ENCODE assay signal across 33 cellular contexts in genomic region chr2:829047-829446, GRCh38.
"Had no signal": no experiment of that assay in that cellular context is flagged by ENCODE, and none has a peak within 500 bp of the region (broad histone marks: within the 10 kb centered on the region; RNA-seq: fewer than 3 reads in every experiment).

No MANE protein-coding gene starts in this region.

- H3K9ac ChIP-seq: parathyroid adenoma had no signal

- H3K36me3 Mint-ChIP-seq: naive thymus-derived CD8-positive, alpha-beta T cell; natural killer cell treated with Interleukin-12 subunit alpha and Interleukin-12 subunit beta and Interleukin-15 and Interleukin-18, amount 100 ng/mL, for 72 hours; stimulated activated memory B cell treated with anti-CD40 and anti-IgM and Interleukin-4, amounts not matched to agents 10 μg/mL and 1 μg/mL and 100 μg/mL, for 72 hours; type B pancreatic cell had no signal

- H3K4me2 ChIP-seq: smooth muscle cell had no signal

- H3K9me3 ChIP-seq: neutrophil, ovary, psoas muscle, right lobe of liver, spleen, suprapubic skin, testis, tibial artery, transverse colon, upper lobe of right lung, uterus had no signal

- H3K27ac ChIP-seq: neutrophil, ovary, parathyroid adenoma, psoas muscle, right lobe of liver, skin epidermis, spleen, suprapubic skin, testis, tibial artery, transverse colon, upper lobe of right lung, uterus had no signal

- H3K9me3 Mint-ChIP-seq: naive thymus-derived CD8-positive, alpha-beta T cell; natural killer cell treated with Interleukin-12 subunit alpha and Interleukin-12 subunit beta and Interleukin-15 and Interleukin-18, amount 100 ng/mL, for 72 hours; nephron progenitor cell; neural crest cell; stimulated activated memory B cell treated with anti-CD40 and anti-IgM and Interleukin-4, amounts not matched to agents 10 μg/mL and 1 μg/mL and 100 μg/mL, for 72 hours; stimulated activated naive CD8-positive, alpha-beta T cell treated with anti-CD3 and anti-CD28 coated beads, Interleukin-15, amount 100 ng/mL, for 72 hours; type B pancreatic cell had no signal

- H2AFZ ChIP-seq: parathyroid adenoma had no signal

- H3K27ac Mint-ChIP-seq: naive thymus-derived CD8-positive, alpha-beta T cell; natural killer cell treated with Interleukin-12 subunit alpha and Interleukin-12 subunit beta and Interleukin-15 and Interleukin-18, amount 100 ng/mL, for 72 hours; nephron progenitor cell; progenitor cell of endocrine pancreas; stimulated activated memory B cell treated with anti-CD40 and anti-IgM and Interleukin-4, amounts not matched to agents 10 μg/mL and 1 μg/mL and 100 μg/mL, for 72 hours; stimulated activated naive CD8-positive, alpha-beta T cell treated with anti-CD3 and anti-CD28 coated beads, Interleukin-15, amount 100 ng/mL, for 72 hours; type B pancreatic cell had no signal

- H3K4me3 Mint-ChIP-seq: naive thymus-derived CD8-positive, alpha-beta T cell; natural killer cell treated with Interleukin-12 subunit alpha and Interleukin-12 subunit beta and Interleukin-15 and Interleukin-18, amount 100 ng/mL, for 72 hours; nephron progenitor cell; neural crest cell; stimulated activated memory B cell treated with anti-CD40 and anti-IgM and Interleukin-4, amounts not matched to agents 10 μg/mL and 1 μg/mL and 100 μg/mL, for 72 hours; stimulated activated naive CD8-positive, alpha-beta T cell treated with anti-CD3 and anti-CD28 coated beads, Interleukin-15, amount 100 ng/mL, for 72 hours; type B pancreatic cell had no signal

- H3K27me3 ChIP-seq: neutrophil, ovary, right lobe of liver, testis, transverse colon, upper lobe of right lung, uterus had no signal

- ATAC-seq: naive thymus-derived CD8-positive, alpha-beta T cell; natural killer cell treated with Interleukin-12 subunit alpha and Interleukin-12 subunit beta and Interleukin-15 and Interleukin-18, amount 100 ng/mL, for 72 hours; psoas muscle; right cardiac atrium; right lobe of liver; stimulated activated memory B cell treated with anti-CD40 and anti-IgM and Interleukin-4, amounts not matched to agents 10 μg/mL and 1 μg/mL and 100 μg/mL, for 72 hours; stimulated activated naive CD8-positive, alpha-beta T cell treated with anti-CD3 and anti-CD28 coated beads, Interleukin-15, amount 100 ng/mL, for 72 hours; stimulated activated naive CD8-positive, alpha-beta T cell treated with anti-CD3 and anti-CD28 coated beads, Interleukin-15, Interleukin-2, amounts not matched to agents 100 U/mL and 50 U/mL, for 24 hours; upper lobe of right lung had no signal

- H3K79me2 ChIP-seq: parathyroid adenoma had no signal

- H3K4me1 ChIP-seq: parathyroid adenoma, psoas muscle, right lobe of liver, spleen, testis, uterus had no signal

- H3K4me1 Mint-ChIP-seq: neural crest cell had no signal

- DNase-seq: naive thymus-derived CD8-positive, alpha-beta T cell; nephron progenitor cell; nucleus accumbens; ovary; posterior cingulate gyrus; psoas muscle; right cardiac atrium; right lobe of liver; spleen; stimulated activated CD4-positive, alpha-beta T cell treated with anti-CD3 and anti-CD28 coated beads, Interleukin-12 subunit alpha, Interleukin-12 subunit beta, amount 100 ng/mL, for 4 hours; stimulated activated CD4-positive, alpha-beta T cell treated with anti-CD3 and anti-CD28 coated beads, Interleukin-1b, Interleukin-23, amount 100 ng/mL, for 48 hours; stimulated activated CD4-positive, alpha-beta T cell treated with anti-CD3 and anti-CD28 coated beads, Interleukin-4, amount 100 ng/mL, for 1 hour; stimulated activated CD4-positive, alpha-beta T cell treated with anti-CD3 and anti-CD28 coated beads, Interleukin-4, amount 100 ng/mL, for 4 hours; stimulated activated CD8-positive, alpha-beta memory T cell treated with anti-CD3 and anti-CD28 coated beads, Interleukin-4, amount 100 ng/mL, for 48 hours; stimulated activated naive CD4-positive, alpha-beta T cell; stimulated activated naive CD8-positive, alpha-beta T cell treated with anti-CD3 and anti-CD28 coated beads, Interleukin-15, amount 100 ng/mL, for 72 hours; stimulated activated naive CD8-positive, alpha-beta T cell treated with anti-CD3 and anti-CD28 coated beads, Interleukin-15, Interleukin-2, amounts not matched to agents 100 U/mL and 50 U/mL, for 24 hours; substantia nigra; testis; tibial artery; transverse colon; upper lobe of right lung; uterus had no signal
